Comparison of ENCODE assay signal across 1 cellular context in genomic region chr3:177195242-177195940, GRCh38.
TF ChIP-seq lines count a peak whose summit lies in the region.

No MANE protein-coding gene starts in this region.

TF ChIP-seq in K562, 482 proteins besides CTCF, POLR2A, EP300 and RAD21 (continued from another document):
- TF ChIP-seq, protein P1, sequence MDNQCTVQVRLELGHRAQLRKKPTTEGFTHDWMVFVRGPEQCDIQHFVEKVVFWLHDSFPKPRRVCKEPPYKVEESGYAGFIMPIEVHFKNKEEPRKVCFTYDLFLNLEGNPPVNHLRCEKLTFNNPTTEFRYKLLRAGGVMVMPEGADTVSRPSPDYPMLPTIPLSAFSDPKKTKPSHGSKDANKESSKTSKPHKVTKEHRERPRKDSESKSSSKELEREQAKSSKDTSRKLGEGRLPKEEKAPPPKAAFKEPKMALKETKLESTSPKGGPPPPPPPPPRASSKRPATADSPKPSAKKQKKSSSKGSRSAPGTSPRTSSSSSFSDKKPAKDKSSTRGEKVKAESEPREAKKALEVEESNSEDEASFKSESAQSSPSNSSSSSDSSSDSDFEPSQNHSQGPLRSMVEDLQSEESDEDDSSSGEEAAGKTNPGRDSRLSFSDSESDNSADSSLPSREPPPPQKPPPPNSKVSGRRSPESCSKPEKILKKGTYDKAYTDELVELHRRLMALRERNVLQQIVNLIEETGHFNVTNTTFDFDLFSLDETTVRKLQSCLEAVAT (IDR thresholded peaks at IDR 0.05), result peak; percentile 66 to 74; a peak in 2 of 4 replicates
- TF ChIP-seq BDP1 (IDR thresholded peaks at IDR 0.05; ENCODE audit: insufficient read depth, insufficient read length) (no peak), FIP1L1 (IDR thresholded peaks at IDR 0.05; ENCODE audit: low read depth, low read length, poor library complexity, severe bottlenecking) (no peak), ZEB2 (IDR thresholded peaks at IDR 0.05) (0 out of 2 replicates have a peak, but pooled peaks have one; percentile 44), NCOR1 (IDR thresholded peaks at IDR 0.05) (peak; percentile 40; the same call in 1 of the 2 replicates), POLR2H (tag; IDR thresholded peaks at IDR 0.05; ENCODE audit: low read depth) (0 out of 2 replicates have a peak, but pooled peaks have one; percentile 40), CHD1 (IDR thresholded peaks at IDR 0.05; ENCODE audit: low read length) (no peak), RUNX1 (IDR thresholded peaks at IDR 0.05; ENCODE audit: low read depth) (no peak), TRIM24 (IDR thresholded peaks at IDR 0.05) (0 out of 4 replicates have a peak, but pooled peaks of 1 of the 2 experiments have one; percentile 9), CTCFL (IDR thresholded peaks at IDR 0.05; ENCODE audit: borderline replicate concordance, insufficient read depth, low read depth, low read length, poor library complexity, severe bottlenecking) (no peak)
- TF ChIP-seq, protein P2, sequence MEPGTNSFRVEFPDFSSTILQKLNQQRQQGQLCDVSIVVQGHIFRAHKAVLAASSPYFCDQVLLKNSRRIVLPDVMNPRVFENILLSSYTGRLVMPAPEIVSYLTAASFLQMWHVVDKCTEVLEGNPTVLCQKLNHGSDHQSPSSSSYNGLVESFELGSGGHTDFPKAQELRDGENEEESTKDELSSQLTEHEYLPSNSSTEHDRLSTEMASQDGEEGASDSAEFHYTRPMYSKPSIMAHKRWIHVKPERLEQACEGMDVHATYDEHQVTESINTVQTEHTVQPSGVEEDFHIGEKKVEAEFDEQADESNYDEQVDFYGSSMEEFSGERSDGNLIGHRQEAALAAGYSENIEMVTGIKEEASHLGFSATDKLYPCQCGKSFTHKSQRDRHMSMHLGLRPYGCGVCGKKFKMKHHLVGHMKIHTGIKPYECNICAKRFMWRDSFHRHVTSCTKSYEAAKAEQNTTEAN (CRISPR knock-in tag; IDR thresholded peaks at IDR 0.05), result no peak
